Comparison of ENCODE assay signal across 8 cellular contexts in genomic region chr17:32487460-32488176, GRCh38. TPM values are rescaled to one million over a fixed set of nuclear protein-coding genes. Genes with fewer than 3 reads are reported as not detected.
DNase-seq lines count a peak whose midpoint lies in the region; ATAC-seq and TF ChIP-seq lines count a peak whose summit lies in the region.

No MANE protein-coding gene starts in this region.

- no peaks in the 10 kb centered on the region for H3K27me3 ChIP-seq in OCI-LY3 (ENCODE audit: low read depth, low read length)
- H3K27me3 ChIP-seq in breast epithelium: no peaks in the 10 kb centered on the region
- no peaks in the 10 kb centered on the region for H3K27me3 ChIP-seq in transverse colon

- peaks cover 15% of the 10 kb centered on the region; the same call in 1 of the 2 replicates for H3K79me2 ChIP-seq in OCI-LY3 (ENCODE audit: low read length)

- peaks cover 23% of the 10 kb centered on the region for H4K20me1 ChIP-seq in OCI-LY3 (ENCODE audit: insufficient read depth, low read length)

- peak overlapping the region; percentile 98 for H3K4me3 ChIP-seq in OCI-LY3 (ENCODE audit: low read length)
- peak overlapping the region; percentile 49 to 92 (median 63) for H3K4me3 ChIP-seq in breast epithelium
- peak overlapping the region; percentile 18 to 59 (median 58) for H3K4me3 ChIP-seq in transverse colon

- peak overlapping the region; percentile 97 for H3K4me2 ChIP-seq in OCI-LY3 (ENCODE audit: low read length)

- no peak overlapping the region; the same call in 1 of the 2 replicates for H2AFZ ChIP-seq in OCI-LY3 (ENCODE audit: low read depth, low read length)

- TF ChIP-seq POLR2A in breast epithelium (IDR thresholded peaks at IDR 0.05) (no peak), transverse colon (IDR thresholded peaks at IDR 0.05) (no peak)

- no peaks in the 10 kb centered on the region for H3K9me3 ChIP-seq in OCI-LY3 (ENCODE audit: insufficient read depth, low read length)
- no peaks in the 10 kb centered on the region for H3K9me3 ChIP-seq in breast epithelium
- no peaks in the 10 kb centered on the region for H3K9me3 ChIP-seq in transverse colon

- H3K27ac ChIP-seq in OCI-LY3 (ENCODE audit: low read length) (no peak overlapping the region), breast epithelium (peak overlapping the region in 1 of 2 donors; percentile 58), transverse colon (peak overlapping the region in 3 of 4 donors; percentile 28 to 49 (median 47))

- H3K9ac ChIP-seq in OCI-LY3 (ENCODE audit: low read length): peak overlapping the region; percentile 70

- no peak for TF ChIP-seq EP300 in transverse colon (IDR thresholded peaks at IDR 0.05; ENCODE audit: low read depth)

- in situ Hi-C loops in transverse colon (cut with MboI; ENCODE audit: low pct_ligation_motif_present in 1 of 4, low pct_unique_long_range_greater_than_20kb in 1 of 4, low sequenced_read_pairs in 3 of 4): loop anchor here in 2 of 4 donors (25.0 kb wide), 2 partner anchors 275 to 425 kb away; no protein-coding TSS in a partner anchor

- no peak for ATAC-seq in GM21390 (IDR thresholded peaks at IDR 0.05; ENCODE audit: unreplicated experiment)

- H3K36me3 ChIP-seq in OCI-LY3 (replicated peaks; ENCODE audit: low read depth, low read length) (peaks cover 24% of the 10 kb centered on the region), breast epithelium (no peaks in the 10 kb centered on the region), transverse colon (no peaks in the 10 kb centered on the region)

- intact Hi-C loops in breast epithelium (cut with DNase I; ENCODE audit: low total_unique reads): no loop called here
- intact Hi-C loops in transverse colon (cut with DNase I; ENCODE audit: low total_unique reads): loop anchor here (10.0 kb wide), 1 partner anchor 267 kb away; no protein-coding TSS in a partner anchor

- peaks cover 27% of the 10 kb centered on the region for H3K4me1 ChIP-seq in OCI-LY3 (ENCODE audit: low read length)
- H3K4me1 ChIP-seq in breast epithelium: peaks cover 0 to 10% of the 10 kb centered on the region in 2 donors
- peaks cover 0 to 24% (median 11%) of the 10 kb centered on the region in 4 donors for H3K4me1 ChIP-seq in transverse colon

- peak; percentile 42 to 50 for DNase-seq in stimulated activated CD4-positive, alpha-beta T cell treated with anti-CD3 and anti-CD28 coated beads, Interleukin-2, amount 100 ng/mL, for 24 hours
- no peak for DNase-seq in stimulated activated CD4-positive, alpha-beta T cell treated with anti-CD3 and anti-CD28 coated beads, Interleukin-4, amount 100 ng/mL, for 24 hours
- DNase-seq in breast epithelium (ENCODE audit: low spot score in 2 of 2) (no peak), lung microvascular endothelial cell (ENCODE audit: low read depth in 2 of 2) (peak; percentile 22 to 36), transverse colon (no peak)
- DNase-seq in effector CD8-positive, alpha-beta T cell (lab: John Stamatoyannopoulos, UW): no peak

- 0 to 48% methylated on average over 2 to 42 of the region's 59 CpGs for WGBS in transverse colon (ENCODE audit: low coverage in 1 of 2), 2 donors

- 0 out of 2 replicates have a peak, but pooled peaks have one; percentile 10 for TF ChIP-seq CTCF in OCI-LY3 (IDR thresholded peaks at IDR 0.05; ENCODE audit: low read depth, low read length)
- TF ChIP-seq CTCF in breast epithelium (IDR thresholded peaks at IDR 0.05): no peak
- no peak for TF ChIP-seq CTCF in transverse colon (IDR thresholded peaks at IDR 0.05)

RNA-seq across cellular contexts. Expression of gene CDK5R1, which starts 0.8 kb away (rescaled TPM):
- total RNA-seq in breast epithelium (under 1 TPM; 0.66 to 0.88 (median 0.80) TPM), lung microvascular endothelial cell (1.3 and 2.2 TPM in 2 replicates), transverse colon (10 to 100 TPM in 1 of 4 donors, 1 to 10 TPM in 3; 1.3 to 41.2 (median 2.4) TPM)

RNA-seq across cellular contexts. Expression of gene PSMD11, which starts 43.3 kb away (rescaled TPM):
- total RNA-seq in breast epithelium (10 to 100 TPM; 49.2 to 61.9 (median 56.6) TPM), lung microvascular endothelial cell (69.8 and 79.5 TPM in 2 replicates), transverse colon (100 to 1,000 TPM in 1 of 4 donors, 10 to 100 TPM in 3; 20.9 to 238 (median 62.3) TPM)

Comparison
In these comparisons a context has a peak if more than half of its experiments do, and no peak if none do; other contexts are left out.
1. DNase-seq: peak in stimulated activated CD4-positive, alpha-beta T cell treated with anti-CD3 and anti-CD28 coated beads, Interleukin-2, amount 100 ng/mL, for 24 hours (2 of 2) and lung microvascular endothelial cell (2 of 2); none in stimulated activated CD4-positive, alpha-beta T cell treated with anti-CD3 and anti-CD28 coated beads, Interleukin-4, amount 100 ng/mL, for 24 hours (single experiment), breast epithelium (0 of 2), transverse colon (single experiment) and effector CD8-positive, alpha-beta T cell (single experiment).
2. Peak in every context shown above with its lines, with median percentiles within 50 percentile points of each other: H3K4me3 ChIP-seq.